ENCODE assay signal across 2 cellular contexts in the genomic region with DNA sequence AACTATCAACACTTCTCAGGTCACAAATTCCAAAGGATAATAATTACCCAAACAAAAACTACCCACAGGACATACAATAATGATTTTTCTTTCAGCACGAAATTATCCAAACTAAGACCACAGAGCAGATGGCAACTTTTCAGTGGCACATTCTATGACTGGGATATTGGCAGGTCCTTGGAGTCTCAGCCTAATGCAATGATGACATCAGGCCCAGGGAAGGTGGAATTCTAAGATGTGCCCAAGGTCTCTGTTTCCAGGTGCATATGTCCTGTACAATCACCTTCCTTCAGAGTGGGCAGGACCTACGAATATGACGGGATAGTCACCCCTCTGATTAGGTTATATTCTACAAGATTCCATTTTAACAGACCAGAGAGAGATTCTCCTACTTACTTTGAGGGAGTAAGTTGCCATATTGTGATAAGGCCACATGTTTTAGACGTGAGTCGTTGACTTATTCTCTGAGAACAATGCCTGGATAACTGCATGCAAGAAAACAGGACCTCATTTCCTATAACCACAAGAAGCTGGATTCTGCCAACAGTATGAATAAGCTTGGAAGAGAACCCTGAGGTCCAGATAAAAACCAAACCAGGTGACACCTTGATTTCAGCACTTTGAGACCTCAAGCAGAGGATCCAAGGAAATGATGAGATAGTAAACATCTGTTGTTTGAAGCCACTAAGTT.
TF ChIP-seq lines count a peak whose summit lies in the region.

No MANE protein-coding gene starts in this region.

TF ChIP-seq in SK-N-SH, 30 proteins besides CTCF, POLR2A, EP300 and RAD21 (continued from another document and continues in another):
- TF ChIP-seq, protein P1, sequence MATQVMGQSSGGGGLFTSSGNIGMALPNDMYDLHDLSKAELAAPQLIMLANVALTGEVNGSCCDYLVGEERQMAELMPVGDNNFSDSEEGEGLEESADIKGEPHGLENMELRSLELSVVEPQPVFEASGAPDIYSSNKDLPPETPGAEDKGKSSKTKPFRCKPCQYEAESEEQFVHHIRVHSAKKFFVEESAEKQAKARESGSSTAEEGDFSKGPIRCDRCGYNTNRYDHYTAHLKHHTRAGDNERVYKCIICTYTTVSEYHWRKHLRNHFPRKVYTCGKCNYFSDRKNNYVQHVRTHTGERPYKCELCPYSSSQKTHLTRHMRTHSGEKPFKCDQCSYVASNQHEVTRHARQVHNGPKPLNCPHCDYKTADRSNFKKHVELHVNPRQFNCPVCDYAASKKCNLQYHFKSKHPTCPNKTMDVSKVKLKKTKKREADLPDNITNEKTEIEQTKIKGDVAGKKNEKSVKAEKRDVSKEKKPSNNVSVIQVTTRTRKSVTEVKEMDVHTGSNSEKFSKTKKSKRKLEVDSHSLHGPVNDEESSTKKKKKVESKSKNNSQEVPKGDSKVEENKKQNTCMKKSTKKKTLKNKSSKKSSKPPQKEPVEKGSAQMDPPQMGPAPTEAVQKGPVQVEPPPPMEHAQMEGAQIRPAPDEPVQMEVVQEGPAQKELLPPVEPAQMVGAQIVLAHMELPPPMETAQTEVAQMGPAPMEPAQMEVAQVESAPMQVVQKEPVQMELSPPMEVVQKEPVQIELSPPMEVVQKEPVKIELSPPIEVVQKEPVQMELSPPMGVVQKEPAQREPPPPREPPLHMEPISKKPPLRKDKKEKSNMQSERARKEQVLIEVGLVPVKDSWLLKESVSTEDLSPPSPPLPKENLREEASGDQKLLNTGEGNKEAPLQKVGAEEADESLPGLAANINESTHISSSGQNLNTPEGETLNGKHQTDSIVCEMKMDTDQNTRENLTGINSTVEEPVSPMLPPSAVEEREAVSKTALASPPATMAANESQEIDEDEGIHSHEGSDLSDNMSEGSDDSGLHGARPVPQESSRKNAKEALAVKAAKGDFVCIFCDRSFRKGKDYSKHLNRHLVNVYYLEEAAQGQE (IDR thresholded peaks at IDR 0.05; ENCODE audit: low read depth, low read length): peak; percentile 20; the same call in 1 of the 2 replicates
- no peak for TF ChIP-seq SMC3 (IDR thresholded peaks at IDR 0.05; ENCODE audit: low read depth, low read length)
- peak; percentile 46; the same call in 1 of the 2 replicates for TF ChIP-seq POLR2AphosphoS5 (IDR thresholded peaks at IDR 0.05; ENCODE audit: low read depth, low read length)
- no peak for TF ChIP-seq ELF1 (IDR thresholded peaks at IDR 0.05)
- TF ChIP-seq IRF3 (IDR thresholded peaks at IDR 0.05; ENCODE audit: low read depth, low read length): no peak
- no peak for TF ChIP-seq MEF2A (IDR thresholded peaks at IDR 0.05; ENCODE audit: borderline replicate concordance, low read depth)
- TF ChIP-seq TCF12 (IDR thresholded peaks at IDR 0.05): peak; percentile 94
- no peak for TF ChIP-seq GABPA (IDR thresholded peaks at IDR 0.05; ENCODE audit: low read depth)
- 0 out of 2 replicates have a peak, but pooled peaks have one; percentile 15 for TF ChIP-seq USF1 (IDR thresholded peaks at IDR 0.05; ENCODE audit: borderline replicate concordance, low read depth)
- TF ChIP-seq GATA2 (CRISPR knock-in tag; IDR thresholded peaks at IDR 0.05): no peak
- peak; percentile 87 for TF ChIP-seq MAX (IDR thresholded peaks at IDR 0.05; ENCODE audit: low read depth)
- TF ChIP-seq, protein P2, sequence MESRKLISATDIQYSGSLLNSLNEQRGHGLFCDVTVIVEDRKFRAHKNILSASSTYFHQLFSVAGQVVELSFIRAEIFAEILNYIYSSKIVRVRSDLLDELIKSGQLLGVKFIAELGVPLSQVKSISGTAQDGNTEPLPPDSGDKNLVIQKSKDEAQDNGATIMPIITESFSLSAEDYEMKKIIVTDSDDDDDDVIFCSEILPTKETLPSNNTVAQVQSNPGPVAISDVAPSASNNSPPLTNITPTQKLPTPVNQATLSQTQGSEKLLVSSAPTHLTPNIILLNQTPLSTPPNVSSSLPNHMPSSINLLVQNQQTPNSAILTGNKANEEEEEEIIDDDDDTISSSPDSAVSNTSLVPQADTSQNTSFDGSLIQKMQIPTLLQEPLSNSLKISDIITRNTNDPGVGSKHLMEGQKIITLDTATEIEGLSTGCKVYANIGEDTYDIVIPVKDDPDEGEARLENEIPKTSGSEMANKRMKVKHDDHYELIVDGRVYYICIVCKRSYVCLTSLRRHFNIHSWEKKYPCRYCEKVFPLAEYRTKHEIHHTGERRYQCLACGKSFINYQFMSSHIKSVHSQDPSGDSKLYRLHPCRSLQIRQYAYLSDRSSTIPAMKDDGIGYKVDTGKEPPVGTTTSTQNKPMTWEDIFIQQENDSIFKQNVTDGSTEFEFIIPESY (IDR thresholded peaks at IDR 0.05; ENCODE audit: borderline replicate concordance, low read depth): 0 out of 2 replicates have a peak, but pooled peaks have one; percentile 33
- TF ChIP-seq JUND (IDR thresholded peaks at IDR 0.05): peak; percentile 83
- no peak for TF ChIP-seq SIN3A (IDR thresholded peaks at IDR 0.05; ENCODE audit: borderline replicate concordance, low read depth, low read length)
- peak; percentile 74; the same call in 1 of the 2 replicates for TF ChIP-seq RXRA (IDR thresholded peaks at IDR 0.05; ENCODE audit: borderline replicate concordance, low read depth)
- no peak for TF ChIP-seq MXI1 (IDR thresholded peaks at IDR 0.05; ENCODE audit: low read depth, low read length)
- peak; percentile 86 for TF ChIP-seq NFIC (IDR thresholded peaks at IDR 0.05; ENCODE audit: borderline replicate concordance)
- no peak for TF ChIP-seq EZH2phosphoT487 (IDR thresholded peaks at IDR 0.05; ENCODE audit: borderline replicate concordance, low read depth)
- TF ChIP-seq TEAD4 (IDR thresholded peaks at IDR 0.05; ENCODE audit: borderline replicate concordance, insufficient read depth): peak; percentile 79
- no peak for TF ChIP-seq TAF1 (IDR thresholded peaks at IDR 0.05; ENCODE audit: borderline replicate concordance, low read depth, low read length)
- no peak for TF ChIP-seq RFX5 (IDR thresholded peaks at IDR 0.05; ENCODE audit: low read length)

TF ChIP-seq in endothelial cell of umbilical vein, 7 proteins besides CTCF, POLR2A, EP300 and RAD21 (continued from another document):
- TF ChIP-seq EZH2 (IDR thresholded peaks at IDR 0.05; ENCODE audit: borderline replicate concordance, low read depth, low read length, severe bottlenecking): no peak
- TF ChIP-seq POLR2AphosphoS5 (IDR thresholded peaks at IDR 0.05; ENCODE audit: insufficient read depth, low read depth, low read length): no peak
- peak; percentile 38 for TF ChIP-seq FOS (IDR thresholded peaks at IDR 0.05; ENCODE audit: borderline replicate concordance, insufficient read depth, low read length)
- no peak for TF ChIP-seq JUN (IDR thresholded peaks at IDR 0.05; ENCODE audit: borderline replicate concordance, insufficient read depth, insufficient read length, low read depth)
